In genomic region chr15:35966781-35967180, GRCh38 we compare ENCODE assay signal across 7 cellular contexts.
"Had no signal": no experiment of that assay in that cellular context is flagged by ENCODE, and none has a peak within 500 bp of the region (broad histone marks: within the 10 kb centered on the region; RNA-seq: fewer than 3 reads in every experiment).

No MANE protein-coding gene starts in this region.

- H3K4me3 ChIP-seq: K562 had no signal

- ATAC-seq: HCT116, K562 had no signal

- DNase-seq: GOT3, HFFc6, KG1 had no signal

- FAIRE-seq: H54, HTR-8/SVneo, K562 had no signal
